10 cellular contexts compared by ENCODE assay signal in the genomic region with DNA sequence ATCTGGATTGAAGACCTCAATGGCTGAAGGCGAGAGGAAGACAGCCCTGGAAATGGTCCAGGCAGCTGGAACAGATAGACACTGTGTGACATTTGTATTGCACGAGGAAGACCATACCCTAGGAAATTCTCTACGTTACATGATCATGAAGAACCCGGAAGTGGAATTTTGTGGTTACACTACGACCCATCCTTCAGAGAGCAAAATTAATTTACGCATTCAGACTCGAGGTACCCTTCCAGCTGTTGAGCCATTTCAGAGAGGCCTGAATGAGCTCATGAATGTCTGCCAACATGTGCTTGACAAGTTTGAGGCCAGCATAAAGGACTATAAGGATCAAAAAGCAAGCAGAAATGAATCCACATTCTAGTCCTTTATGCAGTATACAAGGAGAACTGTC. TPM values are rescaled to one million over a fixed set of nuclear protein-coding genes. Genes with fewer than 3 reads are reported as not detected.
DNase-seq lines count a peak whose midpoint lies in the region; ATAC-seq and TF ChIP-seq lines count a peak whose summit lies in the region.
"Had no signal": no experiment of that assay in that cellular context is flagged by ENCODE, and none has a peak within 500 bp of the region (broad histone marks: within the 10 kb centered on the region; RNA-seq: fewer than 3 reads in every experiment).

No MANE protein-coding gene starts in this region.

- no peak overlapping the region for H3K27ac ChIP-seq in right cardiac atrium (ENCODE audit: low read length)

- 76% methylated on average over 7 of the region's 7 CpGs for WGBS in right cardiac atrium

- H3K27me3 Mint-ChIP-seq in type B pancreatic cell: no peaks in the 10 kb centered on the region

- H3K4me1 Mint-ChIP-seq in type B pancreatic cell (ENCODE audit: unreplicated experiment): peaks cover 43% of the 10 kb centered on the region

- peaks cover 9% of the 10 kb centered on the region for H3K4me1 ChIP-seq in right cardiac atrium (ENCODE audit: control insufficient read depth, insufficient read depth, low read length)

- H3K27me3 ChIP-seq in right cardiac atrium (ENCODE audit: control insufficient read depth, insufficient read depth): no peaks in the 10 kb centered on the region

- peaks cover 42% of the 10 kb centered on the region for H3K36me3 Mint-ChIP-seq in type B pancreatic cell

- in situ Hi-C loops in ACHN (cut with HindIII; ENCODE audit: low pct_ligation_motif_present, low pct_unique_long_range_greater_than_20kb, low sequenced_read_pairs): no loop called here

- peak overlapping the region; percentile 53 for H3K4me3 ChIP-seq in right cardiac atrium (ENCODE audit: low read length)
- peak overlapping the region; percentile 93 for H3K4me3 ChIP-seq in WI38 (ENCODE audit: low read depth, low read length)
- peak overlapping the region; percentile 74 to 86 for H3K4me3 ChIP-seq in foreskin fibroblast (ENCODE audit: low read depth in 1 of 2, low read length in 2 of 2)

- DNase-seq in right cardiac atrium (no peak), Right ventricle myocardium inferior (ENCODE audit: missing footprints) (no peak), foreskin fibroblast (peak in 1 of 2 donors; percentile 8), type B pancreatic cell (ENCODE audit: extremely low spot score, unreplicated experiment) (no peak), ACHN (no peak)
- DNase-seq: DMS79 had no signal

- ATAC-seq in right cardiac atrium (no peak), Right ventricle myocardium inferior (no peak), HG03439 (IDR thresholded peaks at IDR 0.05; ENCODE audit: unreplicated experiment) (no peak), GM21723 (IDR thresholded peaks at IDR 0.05; ENCODE audit: unreplicated experiment) (no peak)
- ATAC-seq: left lobe of liver had no signal

- peak overlapping the region; percentile 94 for H3K27ac Mint-ChIP-seq in type B pancreatic cell

- intact Hi-C loops in right cardiac atrium (cut with DNase I) (no loop called here), Right ventricle myocardium inferior (cut with DNase I) (loop anchor here (5.0 to 10.0 kb wide), 2 partner anchors 171 to 198 kb away; partner anchors contain the start of genes GTF3A and MTIF3)

- H3K9me3 Mint-ChIP-seq in type B pancreatic cell: no peaks in the 10 kb centered on the region

- H3K9me3 ChIP-seq in right cardiac atrium (ENCODE audit: control insufficient read depth, low read length): no peaks in the 10 kb centered on the region

- peak overlapping the region; percentile 97 for H3K4me3 Mint-ChIP-seq in type B pancreatic cell

- TF ChIP-seq CTCF in WI38 (IDR thresholded peaks at IDR 0.05; ENCODE audit: low read depth, low read length): no peak
- TF ChIP-seq CTCF in foreskin fibroblast (IDR thresholded peaks at IDR 0.05; ENCODE audit: low read depth, low read length): no peak
- no peak for TF ChIP-seq CTCF in type B pancreatic cell (conservative IDR thresholded peaks at IDR 0.05)

RNA-seq across cellular contexts. Expression of gene POLR1D, which starts 1.2 kb away (rescaled TPM):
- total RNA-seq in right cardiac atrium (10 to 100 TPM; 58.2 to 92.3 (median 82.5) TPM), Right ventricle myocardium inferior (89.1 TPM), type B pancreatic cell (ENCODE audit: low replicate concordance) (118 and 155 TPM in 2 replicates)
- polyA plus RNA-seq in right cardiac atrium: 72.6 TPM

RNA-seq across cellular contexts. Expression of gene LNX2, which starts 2.6 kb away (rescaled TPM):
- total RNA-seq in right cardiac atrium: 10 to 100 TPM in 3 of 4 donors, 1 to 10 TPM in 1; 9.1 to 15.3 (median 10.8) TPM
- polyA plus RNA-seq in right cardiac atrium: 4.5 TPM
- total RNA-seq in Right ventricle myocardium inferior: 11.4 TPM
- 12.0 and 18.7 TPM in 2 replicates for total RNA-seq in type B pancreatic cell (ENCODE audit: low replicate concordance)
